ENCODE assay signal across 8 cellular contexts in the genomic region with DNA sequence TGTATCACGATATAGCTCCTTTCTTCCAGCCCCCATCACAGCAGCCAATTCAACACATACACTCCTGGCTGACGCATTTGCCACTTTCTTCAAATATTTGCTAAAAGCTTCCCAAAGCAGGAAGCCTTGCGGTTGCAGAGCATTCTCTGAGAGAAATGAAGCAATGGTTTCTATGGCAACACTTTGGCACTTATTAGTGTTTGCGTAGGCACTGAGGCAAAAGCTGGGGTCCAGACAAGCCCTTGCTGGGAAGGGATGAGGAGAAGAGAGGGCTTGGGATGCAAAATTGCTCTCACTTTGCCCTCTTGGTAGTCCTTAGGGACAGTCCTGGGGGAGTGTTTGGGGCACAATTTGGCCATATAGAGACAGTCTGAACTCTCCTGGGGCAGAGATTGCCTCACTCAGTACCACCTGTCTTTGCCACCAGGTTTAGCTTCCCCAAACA. TPM values are rescaled to one million over a fixed set of nuclear protein-coding genes. Genes with fewer than 3 reads are reported as not detected.
A peak's percentile ranks its signal among the peaks of the same experiment; 100 is the strongest.
DNase-seq lines count a peak whose midpoint lies in the region; ATAC-seq, FAIRE-seq and TF ChIP-seq lines count a peak whose summit lies in the region.

No MANE protein-coding gene starts in this region.

- peaks cover 11% of the 10 kb centered on the region for H3K4me1 Mint-ChIP-seq in CD4-positive, alpha-beta T cell (ENCODE audit: low read depth)

- no peak overlapping the region for H3K4me2 ChIP-seq in hepatocyte

- no peaks in the 10 kb centered on the region for H3K27me3 ChIP-seq in CD4-positive, alpha-beta T cell (ENCODE audit: control insufficient read depth, insufficient read depth, low read length)
- no peaks in the 10 kb centered on the region for H3K27me3 ChIP-seq in hepatocyte
- no peaks in the 10 kb centered on the region for H3K27me3 ChIP-seq in esophagus muscularis mucosa

- peak in 4 of 10 experiments; percentile 1 to 37 (median 6) for DNase-seq in CD4-positive, alpha-beta T cell
- DNase-seq in H54 (ENCODE audit: insufficient read length, low spot score) (peak; percentile 2), RPMI8226 (peak; percentile 50), hepatocyte (ENCODE audit: low spot score) (peak; percentile 29), esophagus muscularis mucosa (ENCODE audit: extremely low spot score) (no peak), substantia nigra (lab: John Stamatoyannopoulos, UW) (no peak), frontal cortex (ENCODE audit: low spot score in 2 of 2) (no peak), coronary artery (ENCODE audit: low spot score) (no peak)

- no peaks in the 10 kb centered on the region for H3K36me3 Mint-ChIP-seq in CD4-positive, alpha-beta T cell (ENCODE audit: low read depth)

- H3K4me3 ChIP-seq in hepatocyte (no peak overlapping the region), esophagus muscularis mucosa (no peak overlapping the region), coronary artery (no peak overlapping the region)

- no peak for TF ChIP-seq EP300 in esophagus muscularis mucosa (IDR thresholded peaks at IDR 0.05)

- CTCF ChIA-PET in CD4-positive, alpha-beta T cell (lab: Charles Lee) = no interaction called here

- 48% methylated on average over 4 of the region's 4 CpGs for WGBS in hepatocyte (ENCODE audit: low lambda C conversion rate, missing lambda C conversion rate)
- WGBS in esophagus muscularis mucosa = 73% methylated on average over 4 of the region's 4 CpGs

- H3K4me1 ChIP-seq in hepatocyte (ENCODE audit: insufficient read depth) = no peaks in the 10 kb centered on the region
- no peaks in the 10 kb centered on the region for H3K4me1 ChIP-seq in esophagus muscularis mucosa

- TF ChIP-seq POLR2A in H54 (IDR thresholded peaks at IDR 0.05; ENCODE audit: low read depth, low read length) (no peak), esophagus muscularis mucosa (IDR thresholded peaks at IDR 0.05; ENCODE audit: low read depth) (no peak)

- no peaks in the 10 kb centered on the region for H3K9me3 Mint-ChIP-seq in CD4-positive, alpha-beta T cell

- no peaks in the 10 kb centered on the region for H3K27me3 Mint-ChIP-seq in CD4-positive, alpha-beta T cell

- H2AFZ ChIP-seq in hepatocyte = no peak overlapping the region

- FAIRE-seq in H54 (lab: Jason Lieb, UNC) (no peak), frontal cortex (lab: Jason Lieb, UNC) (no peak)

- no peaks in the 10 kb centered on the region for H4K20me1 ChIP-seq in hepatocyte (ENCODE audit: insufficient read depth, poor library complexity, severe bottlenecking)

- H3K4me3 Mint-ChIP-seq in CD4-positive, alpha-beta T cell = peak overlapping the region; percentile 7

- H3K27ac ChIP-seq in CD4-positive, alpha-beta T cell (ENCODE audit: low read depth, low read length) = no peak overlapping the region
- no peak overlapping the region for H3K27ac ChIP-seq in hepatocyte
- no peak overlapping the region for H3K27ac ChIP-seq in esophagus muscularis mucosa (replicated peaks in 1 of 4)
- no peak overlapping the region for H3K27ac ChIP-seq in substantia nigra (ENCODE audit: low read depth, low read length, poor library complexity, severe bottlenecking)
- no peak overlapping the region for H3K27ac ChIP-seq in coronary artery

- ATAC-seq in CD4-positive, alpha-beta T cell (ENCODE audit: poor library complexity) = peak; percentile 85

- POLR2A ChIA-PET in CD4-positive, alpha-beta T cell (lab: Charles Lee) = no interaction called here

- no peaks in the 10 kb centered on the region for H3K79me2 ChIP-seq in hepatocyte

- H3K9me2 ChIP-seq in hepatocyte (replicated peaks; ENCODE audit: insufficient read depth) = no peaks in the 10 kb centered on the region

- H3K36me3 ChIP-seq in hepatocyte (replicated peaks; ENCODE audit: insufficient read depth, low read depth) (no peaks in the 10 kb centered on the region), esophagus muscularis mucosa (no peaks in the 10 kb centered on the region)

- no peaks in the 10 kb centered on the region for H3K9me3 ChIP-seq in CD4-positive, alpha-beta T cell (ENCODE audit: control insufficient read depth, low read length)
- H3K9me3 ChIP-seq in hepatocyte (ENCODE audit: low read depth) (no peaks in the 10 kb centered on the region), esophagus muscularis mucosa (no peaks in the 10 kb centered on the region)

- no peak for TF ChIP-seq CTCF in CD4-positive, alpha-beta T cell (IDR thresholded peaks at IDR 0.05)
- TF ChIP-seq CTCF in hepatocyte (IDR thresholded peaks at IDR 0.05; ENCODE audit: poor library complexity) (no peak), esophagus muscularis mucosa (IDR thresholded peaks at IDR 0.05) (no peak), coronary artery (IDR thresholded peaks at IDR 0.05) (no peak)

- H3K27ac Mint-ChIP-seq in CD4-positive, alpha-beta T cell = peak overlapping the region; percentile 75

- intact Hi-C loops in CD4-positive, alpha-beta T cell (cut with DNase I, micrococcal nuclease) = loop anchor here in 1 of 2 experiments (2.0 kb wide), 1 partner anchor 58 kb away; no protein-coding TSS in a partner anchor
- intact Hi-C loops in esophagus muscularis mucosa (cut with DNase I) = no loop called here

RNA-seq across cellular contexts. Expression of gene PAK3, which starts 55.0 kb away (rescaled TPM):
- 1 to 10 TPM; 1.5 to 1.9 TPM for total RNA-seq in CD4-positive, alpha-beta T cell
- total RNA-seq in hepatocyte (1.2 and 2.4 TPM in 2 replicates), esophagus muscularis mucosa (1 to 10 TPM in 2 of 4 donors, under 1 TPM in 2; 0.42 to 2.1 (median 0.95) TPM), frontal cortex (102 TPM)
- polyA plus RNA-seq in hepatocyte = 2.9 and 4.1 TPM in 2 replicates

Comparison
In these comparisons a context has a peak if more than half of its experiments do, and no peak if none do; other contexts are left out.
1. DNase-seq: peak in H54 (single experiment), RPMI8226 (single experiment) and hepatocyte (single experiment); none in esophagus muscularis mucosa (single experiment), substantia nigra (0 of 49), frontal cortex (0 of 2) and coronary artery (single experiment).
2. RNA of gene PAK3, which starts 55.0 kb away (total RNA-seq): 102 TPM in frontal cortex (single experiment); 1.2 to 2.4 TPM in hepatocyte, 1.5 to 1.9 TPM in CD4-positive, alpha-beta T cell and 0.42 to 2.1 TPM in esophagus muscularis mucosa; every median in the first group is over 10 times any median in the second.